In the genomic region with DNA sequence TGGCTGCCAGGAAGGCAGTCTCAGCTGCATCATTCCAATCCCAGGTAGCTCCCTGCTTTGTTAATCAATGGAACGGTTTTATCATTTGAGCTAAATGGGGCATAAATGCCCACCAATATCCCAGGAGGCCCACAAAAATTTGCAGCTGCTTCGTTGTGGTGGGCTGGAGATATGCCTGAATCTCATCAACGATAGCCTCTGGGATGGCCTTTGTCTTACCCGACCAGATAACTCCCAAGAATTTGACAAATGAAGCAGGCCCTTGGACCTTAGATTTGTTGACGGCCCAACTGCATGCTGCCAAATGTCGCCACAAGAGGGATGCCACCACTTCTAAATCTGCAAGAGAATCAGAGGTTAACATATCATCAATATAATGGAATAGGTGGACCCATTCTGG, we compare ENCODE assay signal across 10 cellular contexts.
"Had no signal": no experiment of that assay in that cellular context is flagged by ENCODE, and none has a peak within 500 bp of the region (broad histone marks: within the 10 kb centered on the region; RNA-seq: fewer than 3 reads in every experiment).

No MANE protein-coding gene starts in this region.

- H3K4me1 Mint-ChIP-seq: IgD-negative memory B cell had no signal

- H3K27ac Mint-ChIP-seq: HFFc6, IgD-negative memory B cell had no signal

- H3K9ac ChIP-seq: GM23248, KMS-11 had no signal

- ATAC-seq: HCT116, HepG2 had no signal

- H3K27me3 Mint-ChIP-seq: IgD-negative memory B cell had no signal

- DNase-seq: GM23248, GOT3, HFFc6, KBM-7 had no signal

- H3K4me3 Mint-ChIP-seq: HFFc6, IgD-negative memory B cell had no signal

- H3K4me1 ChIP-seq: HAP-1 had no signal

- H2AFZ ChIP-seq: GM23248 had no signal

- H3K4me3 ChIP-seq: GM23248, HAP-1 had no signal

- H3K4me2 ChIP-seq: KMS-11 had no signal

- H3K27ac ChIP-seq: GM23248, HL-60, KMS-11 had no signal

- H3K36me3 ChIP-seq: HAP-1 had no signal
